16 cellular contexts compared by ENCODE assay signal in the genomic region with DNA sequence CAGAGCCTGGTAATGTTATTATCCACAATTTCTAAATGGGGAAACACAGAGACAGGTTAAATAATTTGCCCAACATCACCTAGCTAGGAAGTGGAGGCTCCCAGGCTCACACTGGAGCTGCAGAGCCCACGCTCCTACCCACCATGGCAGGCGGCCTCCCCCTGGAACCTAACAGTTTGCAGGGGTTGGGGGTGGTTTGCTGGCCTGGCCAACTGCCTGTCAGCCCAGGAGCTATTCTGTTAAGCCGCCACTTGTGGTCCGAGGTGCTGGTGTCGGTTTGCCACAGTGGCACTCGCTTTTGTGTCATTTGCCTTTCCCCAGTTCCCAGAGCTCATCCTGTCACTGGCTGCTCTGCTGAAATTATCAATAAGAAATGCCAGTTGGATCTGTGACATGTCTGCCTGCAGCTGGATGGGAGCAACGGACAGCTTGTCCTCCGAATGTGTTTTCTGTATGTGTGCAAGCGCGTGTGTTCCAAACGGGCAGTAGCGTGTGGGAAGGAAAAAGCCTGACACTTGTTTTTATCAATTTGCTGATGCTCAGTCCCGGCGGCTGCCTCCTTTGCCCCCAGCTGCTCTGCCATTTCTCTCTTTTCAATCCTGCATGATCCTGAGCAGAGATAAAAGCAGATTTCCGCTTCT. TPM values are rescaled to one million over a fixed set of nuclear protein-coding genes. Genes with fewer than 3 reads are reported as not detected.
DNase-seq lines count a peak whose midpoint lies in the region; ATAC-seq and TF ChIP-seq lines count a peak whose summit lies in the region.
"Had no signal": no experiment of that assay in that cellular context is flagged by ENCODE, and none has a peak within 500 bp of the region (broad histone marks: within the 10 kb centered on the region; RNA-seq: fewer than 3 reads in every experiment).

No MANE protein-coding gene starts in this region.

- peaks cover 37% of the 10 kb centered on the region for H3K27me3 Mint-ChIP-seq in GM23338 (ENCODE audit: insufficient read depth, low read depth, poor library complexity)
- peaks cover 21% of the 10 kb centered on the region for H3K27me3 Mint-ChIP-seq in WTC11 (ENCODE audit: low read depth)

- H3K27me3 ChIP-seq in GM23338 (ENCODE audit: insufficient read depth) (peaks cover 14% of the 10 kb centered on the region), right atrium auricular region (no peaks in the 10 kb centered on the region)

- no peak overlapping the region; the same call in 2 of the 3 replicates for H3K4me3 Mint-ChIP-seq in GM23338
- no peak overlapping the region for H3K4me3 Mint-ChIP-seq in WTC11
- H3K4me3 Mint-ChIP-seq: activated CD4-positive, alpha-beta T cell treated with anti-CD3 and anti-CD28 coated beads, Interleukin-2, amount 10 ng/mL, durations not matched to agents 24 days and 14 days; stimulated activated memory B cell treated with anti-CD40 and anti-IgM and Interleukin-4, amounts not matched to agents 10 μg/mL and 1 μg/mL and 100 μg/mL, for 72 hours; T-helper 2 cell treated with Interferon-gamma antibody and Interleukin-4, amounts not matched to agents 5 μg/mL and 100 μg/mL, for 36 hours had no signal

- peaks cover 5% of the 10 kb centered on the region; the same call in 1 of the 2 replicates for H3F3A ChIP-seq in GM23338 (replicated peaks; ENCODE audit: low read depth)

- H3K4me3 ChIP-seq in GM23338 (no peak overlapping the region), right atrium auricular region (peak overlapping the region in 1 of 2 donors; percentile 11)
- H3K4me3 ChIP-seq: GM12878 had no signal

- no peaks in the 10 kb centered on the region for H3K79me2 ChIP-seq in GM23338 (replicated peaks; ENCODE audit: insufficient read depth)

- H2AFZ ChIP-seq in GM23338: no peak overlapping the region

- H3K9me3 Mint-ChIP-seq in GM23338 (no peaks in the 10 kb centered on the region; the same call in 2 of the 3 replicates), WTC11 (no peaks in the 10 kb centered on the region)
- H3K9me3 Mint-ChIP-seq: activated CD4-positive, alpha-beta T cell treated with anti-CD3 and anti-CD28 coated beads, Interleukin-2, amount 10 ng/mL, durations not matched to agents 24 days and 14 days; stimulated activated memory B cell treated with anti-CD40 and anti-IgM and Interleukin-4, amounts not matched to agents 10 μg/mL and 1 μg/mL and 100 μg/mL, for 72 hours; T-helper 2 cell treated with Interferon-gamma antibody and Interleukin-4, amounts not matched to agents 5 μg/mL and 100 μg/mL, for 36 hours had no signal

- POLR2A ChIA-PET in WTC11 (lab: Charles Lee): interaction anchor here (0.6 to 1.4 kb wide), 2 partner anchors 14 to 45 kb away, joined by 3 to 4 read pairs; no protein-coding TSS in a partner anchor

- H3K27ac ChIP-seq in GM23338 (ENCODE audit: low read depth) (no peak overlapping the region), right atrium auricular region (peak overlapping the region; percentile 81 to 88)

- CTCF ChIA-PET in WTC11 (lab: Charles Lee): interaction anchor here (0.9 to 5.4 kb wide), 9 partner anchors 9 to 165 kb away, joined by 3 to 81 read pairs (median 4); no protein-coding TSS in a partner anchor

- H3K4me1 Mint-ChIP-seq in GM23338: peaks cover 44% of the 10 kb centered on the region
- peaks cover 40% of the 10 kb centered on the region for H3K4me1 Mint-ChIP-seq in WTC11
- H3K4me1 Mint-ChIP-seq: activated CD4-positive, alpha-beta T cell treated with anti-CD3 and anti-CD28 coated beads, Interleukin-2, amount 10 ng/mL, durations not matched to agents 24 days and 14 days had no signal

- no peak for ATAC-seq in GM23338
- no peak for ATAC-seq in WTC11
- no peak for ATAC-seq in HG03378 (IDR thresholded peaks at IDR 0.05; ENCODE audit: unreplicated experiment)
- no peak for ATAC-seq in HG02610 (IDR thresholded peaks at IDR 0.05; ENCODE audit: unreplicated experiment)
- no peak for ATAC-seq in GM18870 (IDR thresholded peaks at IDR 0.05; ENCODE audit: unreplicated experiment)
- ATAC-seq: GM12878; stimulated activated memory B cell treated with anti-CD40 and anti-IgM and Interleukin-4, amounts not matched to agents 10 μg/mL and 1 μg/mL and 100 μg/mL, for 72 hours had no signal

- no peaks in the 10 kb centered on the region for H3K36me3 ChIP-seq in GM23338 (ENCODE audit: insufficient read depth)
- H3K36me3 ChIP-seq in right atrium auricular region: no peaks in the 10 kb centered on the region

- H4K20me1 ChIP-seq in GM23338 (replicated peaks; ENCODE audit: insufficient read depth): no peaks in the 10 kb centered on the region

- DNase-seq in GM23338 (ENCODE audit: low spot score) (peak; percentile 15), WTC11 (ENCODE audit: low spot score) (no peak), right atrium auricular region (ENCODE audit: low spot score) (no peak), occipital lobe (lab: John Stamatoyannopoulos, UW) (peak; percentile 70)
- no peak for DNase-seq in activated naive CD4-positive, alpha-beta T cell treated with Interleukin-2 at 50 U/mL for 16 hours
- DNase-seq: activated CD4-positive, alpha-beta T cell treated with anti-CD3 and anti-CD28 coated beads, Interleukin-2, amount 10 ng/mL, durations not matched to agents 24 days and 14 days; MM.1S; stimulated activated CD4-positive, alpha-beta T cell treated with anti-CD3 and anti-CD28 coated beads, Interleukin-4, amount 100 ng/mL, for 1 hour had no signal

- H3K36me3 Mint-ChIP-seq in GM23338 (ENCODE audit: low read depth) (no peaks in the 10 kb centered on the region), WTC11 (no peaks in the 10 kb centered on the region; the same call in 1 of the 2 replicates)
- H3K36me3 Mint-ChIP-seq: stimulated activated memory B cell treated with anti-CD40 and anti-IgM and Interleukin-4, amounts not matched to agents 10 μg/mL and 1 μg/mL and 100 μg/mL, for 72 hours had no signal

- no peaks in the 10 kb centered on the region for H3K9me2 ChIP-seq in GM23338 (ENCODE audit: insufficient read depth)

- H3K4me1 ChIP-seq in GM23338 (ENCODE audit: insufficient read depth) (peaks cover 22% of the 10 kb centered on the region), right atrium auricular region (peaks cover 0 to 94% of the 10 kb centered on the region in 2 donors)

- no peak overlapping the region for H3K27ac Mint-ChIP-seq in GM23338
- H3K27ac Mint-ChIP-seq in WTC11: no peak overlapping the region
- H3K27ac Mint-ChIP-seq: activated CD4-positive, alpha-beta T cell treated with anti-CD3 and anti-CD28 coated beads, Interleukin-2, amount 10 ng/mL, durations not matched to agents 24 days and 14 days; stimulated activated memory B cell treated with anti-CD40 and anti-IgM and Interleukin-4, amounts not matched to agents 10 μg/mL and 1 μg/mL and 100 μg/mL, for 72 hours; T-helper 2 cell treated with Interferon-gamma antibody and Interleukin-4, amounts not matched to agents 5 μg/mL and 100 μg/mL, for 36 hours had no signal

- TF ChIP-seq CTCF in GM23338 (conservative IDR thresholded peaks at IDR 0.05; ENCODE audit: low read depth in 2 of 2) (no peak), WTC11 (IDR thresholded peaks at IDR 0.05) (no peak), right atrium auricular region (IDR thresholded peaks at IDR 0.05) (no peak)

- H3K9me3 ChIP-seq in right atrium auricular region: no peaks in the 10 kb centered on the region

- no peak overlapping the region; the same call in 1 of the 2 replicates for H3K4me2 ChIP-seq in GM23338

TF ChIP-seq in GM23338, 12 proteins besides CTCF, POLR2A, EP300 and RAD21:
- TF ChIP-seq JUNB (IDR thresholded peaks at IDR 0.05; ENCODE audit: unreplicated experiment) (no peak), POLR2AphosphoS5 (IDR thresholded peaks at IDR 0.05; ENCODE audit: low read depth) (no peak), STAT1 (IDR thresholded peaks at IDR 0.05; ENCODE audit: unreplicated experiment) (no peak), NANOG (IDR thresholded peaks at IDR 0.05; ENCODE audit: borderline replicate concordance) (no peak)

TF ChIP-seq in WTC11, 78 proteins besides CTCF, POLR2A, EP300 and RAD21:
- TF ChIP-seq OVOL2 (CRISPR knock-in tag; IDR thresholded peaks at IDR 0.05; ENCODE audit: borderline replicate concordance) (no peak), ETV6 (CRISPR knock-in tag; IDR thresholded peaks at IDR 0.05) (0 out of 2 replicates have a peak, but pooled peaks have one; percentile 31)

RNA-seq across cellular contexts. Expression of gene PRCD, which starts 3.8 kb away (rescaled TPM):
- 0.38 and 0.50 TPM in 2 replicates for total RNA-seq in GM23338 (2014; rRNA removed; shearing (Covaris generic))
- polyA plus RNA-seq in GM23338 (2016; fragmentation: Nextera tagmentation; extraction: Ambion mirVana): 1.6 and 2.5 TPM in 2 replicates
- total RNA-seq in WTC11 (2021) (2.7 to 4.5 TPM (median 4.0 TPM) in 3 replicates), right atrium auricular region (1 to 10 TPM; 2.1 to 3.5 TPM), occipital lobe (1.9 TPM)
- total RNA-seq: activated CD4-positive, alpha-beta T cell treated with anti-CD3 and anti-CD28 coated beads, Interleukin-2, amount 10 ng/mL, durations not matched to agents 24 days and 14 days had no signal

RNA-seq across cellular contexts. Expression of gene CYGB, which starts 6.1 kb away (rescaled TPM):
- 1.7 and 2.1 TPM in 2 replicates for total RNA-seq in GM23338 (2014; rRNA removed; shearing (Covaris generic))
- polyA plus RNA-seq in GM23338 (2016; fragmentation: Nextera tagmentation; extraction: Ambion mirVana): 0.85 and 1.2 TPM in 2 replicates
- 3.6 to 5.3 TPM (median 5.1 TPM) in 3 replicates for total RNA-seq in WTC11 (2021)
- total RNA-seq in right atrium auricular region: 10 to 100 TPM; 23.0 to 48.7 TPM
- 1.2 TPM for total RNA-seq in occipital lobe
- total RNA-seq: activated CD4-positive, alpha-beta T cell treated with anti-CD3 and anti-CD28 coated beads, Interleukin-2, amount 10 ng/mL, durations not matched to agents 24 days and 14 days had no signal
- polyA plus RNA-seq: GM12878 had no signal

RNA-seq across cellular contexts. Expression of gene ST6GALNAC2, which starts 42.1 kb away (rescaled TPM):
- 0.31 TPM in 1 of 2 replicates, not detected in the other for total RNA-seq in GM23338 (2014; rRNA removed; shearing (Covaris generic))
- not detected in 2 replicates for polyA plus RNA-seq in GM23338 (2016; fragmentation: Nextera tagmentation; extraction: Ambion mirVana)
- total RNA-seq in WTC11 (2021) (0.30 TPM in 1 of 3 replicates, not detected in the others), right atrium auricular region (1 to 10 TPM; 4.5 to 6.4 TPM), occipital lobe (not detected)
- total RNA-seq: activated CD4-positive, alpha-beta T cell treated with anti-CD3 and anti-CD28 coated beads, Interleukin-2, amount 10 ng/mL, durations not matched to agents 24 days and 14 days; lung microvascular endothelial cell; OCI-LY7 had no signal

RNA-seq across cellular contexts. Expression of gene RHBDF2, which starts 42.4 kb away (rescaled TPM):
- total RNA-seq in GM23338 (2014; rRNA removed; shearing (Covaris generic)): 19.5 and 29.5 TPM in 2 replicates
- 9.4 and 10.5 TPM in 2 replicates for polyA plus RNA-seq in GM23338 (2016; fragmentation: Nextera tagmentation; extraction: Ambion mirVana)
- total RNA-seq in WTC11 (2021) (28.6 to 33.0 TPM (median 31.5 TPM) in 3 replicates), right atrium auricular region (10 to 100 TPM; 13.6 to 14.8 TPM), occipital lobe (2.2 TPM)

Comparison
In these comparisons a context has a peak if more than half of its experiments do, and no peak if none do; other contexts are left out.
1. DNase-seq: peak in GM23338 (single experiment) and occipital lobe (single experiment); none in WTC11 (single experiment), right atrium auricular region (single experiment) and activated naive CD4-positive, alpha-beta T cell treated with Interleukin-2 at 50 U/mL for 16 hours (single experiment).